In genomic region chr9:132901859-132902831, GRCh38 we compare ENCODE assay signal across 8 cellular contexts. TPM values are rescaled to one million over a fixed set of nuclear protein-coding genes. Genes with fewer than 3 reads are reported as not detected.
DNase-seq lines count a peak whose midpoint lies in the region; ATAC-seq and TF ChIP-seq lines count a peak whose summit lies in the region.

No MANE protein-coding gene starts in this region.

- no peak for TF ChIP-seq POLR2A in uterus (IDR thresholded peaks at IDR 0.05)

- peak; percentile 95 for TF ChIP-seq CTCF in LNCaP clone FGC (IDR thresholded peaks at IDR 0.05; ENCODE audit: control insufficient read depth, extremely low read depth, insufficient read depth)
- peak; percentile 87 for TF ChIP-seq CTCF in progenitor cell of endocrine pancreas (IDR thresholded peaks at IDR 0.05; ENCODE audit: unreplicated experiment)
- TF ChIP-seq CTCF in uterus (IDR thresholded peaks at IDR 0.05): peak; percentile 68 to 88 (median 75)

- no peaks in the 10 kb centered on the region for H3K4me1 ChIP-seq in uterus

- peak; percentile 99 for ATAC-seq in SK-N-SH treated with all-trans-retinoic acid at 6 μM for 48 hours

- no peaks in the 10 kb centered on the region for H3K9me3 Mint-ChIP-seq in activated naive CD4-positive, alpha-beta T cell treated with anti-CD3 and anti-CD28 coated beads, Interleukin-2, amount 10 ng/mL, durations not matched to agents 7 days and 5 days
- H3K9me3 Mint-ChIP-seq in progenitor cell of endocrine pancreas (ENCODE audit: low read depth): no peaks in the 10 kb centered on the region

- CTCF ChIA-PET in activated naive CD4-positive, alpha-beta T cell treated with anti-CD3 and anti-CD28 coated beads, Interleukin-2, amount 10 ng/mL, durations not matched to agents 7 days and 5 days (lab: Charles Lee): interaction anchor here (0.6 to 3.2 kb wide), 24 partner anchors 9 to 490 kb away, joined by 3 to 18 read pairs (median 3); partner anchors contain the start of genes AK8, GTF3C4 and SPACA9

- H3K27me3 Mint-ChIP-seq in activated naive CD4-positive, alpha-beta T cell treated with anti-CD3 and anti-CD28 coated beads, Interleukin-2, amount 10 ng/mL, durations not matched to agents 7 days and 5 days: no peaks in the 10 kb centered on the region
- no peaks in the 10 kb centered on the region for H3K27me3 Mint-ChIP-seq in progenitor cell of endocrine pancreas

- H3K36me3 Mint-ChIP-seq in activated naive CD4-positive, alpha-beta T cell treated with anti-CD3 and anti-CD28 coated beads, Interleukin-2, amount 10 ng/mL, durations not matched to agents 7 days and 5 days: peaks cover 23% of the 10 kb centered on the region
- H3K36me3 Mint-ChIP-seq in progenitor cell of endocrine pancreas (ENCODE audit: insufficient read depth): peaks cover 14% of the 10 kb centered on the region

- no peak overlapping the region for H3K27ac Mint-ChIP-seq in activated naive CD4-positive, alpha-beta T cell treated with anti-CD3 and anti-CD28 coated beads, Interleukin-2, amount 10 ng/mL, durations not matched to agents 7 days and 5 days
- H3K27ac Mint-ChIP-seq in progenitor cell of endocrine pancreas: no peak overlapping the region

- no peaks in the 10 kb centered on the region for H3K36me3 ChIP-seq in uterus

- no peak overlapping the region for H3K4me3 Mint-ChIP-seq in activated naive CD4-positive, alpha-beta T cell treated with anti-CD3 and anti-CD28 coated beads, Interleukin-2, amount 10 ng/mL, durations not matched to agents 7 days and 5 days
- no peak overlapping the region for H3K4me3 Mint-ChIP-seq in progenitor cell of endocrine pancreas (ENCODE audit: low read depth)

- H3K27me3 ChIP-seq in uterus: no peaks in the 10 kb centered on the region

- no peak overlapping the region for H3K27ac ChIP-seq in uterus

- no peaks in the 10 kb centered on the region for H3K4me1 Mint-ChIP-seq in activated naive CD4-positive, alpha-beta T cell treated with anti-CD3 and anti-CD28 coated beads, Interleukin-2, amount 10 ng/mL, durations not matched to agents 7 days and 5 days
- no peaks in the 10 kb centered on the region for H3K4me1 Mint-ChIP-seq in progenitor cell of endocrine pancreas (ENCODE audit: low read depth)

- H3K9me3 ChIP-seq in uterus: no peaks in the 10 kb centered on the region

- no peak overlapping the region for H3K4me3 ChIP-seq in LNCaP clone FGC (ENCODE audit: low read depth, low read length)
- H3K4me3 ChIP-seq in uterus: no peak overlapping the region

- peak; percentile 67 to 74 for DNase-seq in NCI-H524 (lab: John Stamatoyannopoulos, UW)
- no peak for DNase-seq in NCI-H524 treated with DMSO at 0.1 percent for 48 hours (lab: John Stamatoyannopoulos, UW)
- DNase-seq in LNCaP clone FGC (ENCODE audit: low read depth): peak; percentile 37
- DNase-seq in activated naive CD4-positive, alpha-beta T cell treated with anti-CD3 and anti-CD28 coated beads, Interleukin-2, amount 10 ng/mL, durations not matched to agents 7 days and 5 days: peak; percentile 88
- peak; percentile 83 for DNase-seq in glomerular visceral epithelial cell (ENCODE audit: extremely low spot score)
- peak; percentile 63 for DNase-seq in progenitor cell of endocrine pancreas (ENCODE audit: low spot score, unreplicated experiment)
- peak; percentile 54 to 74 for DNase-seq in uterus

- intact Hi-C loops in uterus (cut with DNase I; ENCODE audit: low total_unique reads): no loop called here

TF ChIP-seq in SK-N-SH treated with all-trans-retinoic acid at 6 μM for 48 hours, 23 proteins besides CTCF, POLR2A, EP300 and RAD21 (continues in another document):
- no peak for TF ChIP-seq SNAI2 (CRISPR knock-in tag; IDR thresholded peaks at IDR 0.05)
- TF ChIP-seq TSHZ2 (CRISPR knock-in tag; IDR thresholded peaks at IDR 0.05): no peak
- TF ChIP-seq POU6F1 (CRISPR knock-in tag; IDR thresholded peaks at IDR 0.05; ENCODE audit: borderline replicate concordance, low read depth): no peak
- no peak for TF ChIP-seq CREB5 (CRISPR knock-in tag; IDR thresholded peaks at IDR 0.05; ENCODE audit: low read depth)
- no peak for TF ChIP-seq BACH2 (CRISPR knock-in tag; IDR thresholded peaks at IDR 0.05; ENCODE audit: borderline replicate concordance)
- no peak for TF ChIP-seq ZC3H10 (CRISPR knock-in tag; IDR thresholded peaks at IDR 0.05)
- no peak for TF ChIP-seq ZNF70 (CRISPR knock-in tag; IDR thresholded peaks at IDR 0.05)
- TF ChIP-seq PATZ1 (CRISPR knock-in tag; IDR thresholded peaks at IDR 0.05; ENCODE audit: borderline replicate concordance): no peak
- TF ChIP-seq GLIS3 (CRISPR knock-in tag; IDR thresholded peaks at IDR 0.05): no peak
- no peak for TF ChIP-seq RARB (CRISPR knock-in tag; IDR thresholded peaks at IDR 0.05)
- no peak for TF ChIP-seq ZNF8 (CRISPR knock-in tag; IDR thresholded peaks at IDR 0.05)
- TF ChIP-seq ZNF565 (CRISPR knock-in tag; conservative IDR thresholded peaks at IDR 0.05; ENCODE audit: low read depth): no peak
- no peak for TF ChIP-seq ZFP30 (CRISPR knock-in tag; IDR thresholded peaks at IDR 0.05)
- no peak for TF ChIP-seq ISL1 (CRISPR knock-in tag; IDR thresholded peaks at IDR 0.05)
- no peak for TF ChIP-seq TOX (CRISPR knock-in tag; IDR thresholded peaks at IDR 0.05; ENCODE audit: borderline replicate concordance)
- no peak for TF ChIP-seq CSDC2 (CRISPR knock-in tag; IDR thresholded peaks at IDR 0.05)
- TF ChIP-seq ARNTL (CRISPR knock-in tag; IDR thresholded peaks at IDR 0.05; ENCODE audit: borderline replicate concordance, low read depth): no peak
- TF ChIP-seq OSR1 (CRISPR knock-in tag; IDR thresholded peaks at IDR 0.05): no peak

RNA-seq across cellular contexts. Expression of gene SPACA9, which starts 23.4 kb away (rescaled TPM):
- total RNA-seq in progenitor cell of endocrine pancreas (3.6 and 4.0 TPM in 2 replicates), uterus (1 to 10 TPM in 3 of 4 donors, under 1 TPM in 1; 0.26 to 7.0 (median 2.4) TPM)

RNA-seq across cellular contexts. Expression of gene AK8, which starts 24.1 kb away (rescaled TPM):
- total RNA-seq in progenitor cell of endocrine pancreas (1.1 and 1.9 TPM in 2 replicates), uterus (1 to 10 TPM in 1 of 4 donors, under 1 TPM in 1, not detected in 2; 0.61 to 1.9 TPM)

RNA-seq across cellular contexts. Expression of gene TSC1, which starts 42.3 kb away (rescaled TPM):
- total RNA-seq in progenitor cell of endocrine pancreas (65.4 and 69.0 TPM in 2 replicates), uterus (10 to 100 TPM; 29.7 to 55.3 (median 44.0) TPM)
